1 cellular context compared by ENCODE assay signal in the genomic region with DNA sequence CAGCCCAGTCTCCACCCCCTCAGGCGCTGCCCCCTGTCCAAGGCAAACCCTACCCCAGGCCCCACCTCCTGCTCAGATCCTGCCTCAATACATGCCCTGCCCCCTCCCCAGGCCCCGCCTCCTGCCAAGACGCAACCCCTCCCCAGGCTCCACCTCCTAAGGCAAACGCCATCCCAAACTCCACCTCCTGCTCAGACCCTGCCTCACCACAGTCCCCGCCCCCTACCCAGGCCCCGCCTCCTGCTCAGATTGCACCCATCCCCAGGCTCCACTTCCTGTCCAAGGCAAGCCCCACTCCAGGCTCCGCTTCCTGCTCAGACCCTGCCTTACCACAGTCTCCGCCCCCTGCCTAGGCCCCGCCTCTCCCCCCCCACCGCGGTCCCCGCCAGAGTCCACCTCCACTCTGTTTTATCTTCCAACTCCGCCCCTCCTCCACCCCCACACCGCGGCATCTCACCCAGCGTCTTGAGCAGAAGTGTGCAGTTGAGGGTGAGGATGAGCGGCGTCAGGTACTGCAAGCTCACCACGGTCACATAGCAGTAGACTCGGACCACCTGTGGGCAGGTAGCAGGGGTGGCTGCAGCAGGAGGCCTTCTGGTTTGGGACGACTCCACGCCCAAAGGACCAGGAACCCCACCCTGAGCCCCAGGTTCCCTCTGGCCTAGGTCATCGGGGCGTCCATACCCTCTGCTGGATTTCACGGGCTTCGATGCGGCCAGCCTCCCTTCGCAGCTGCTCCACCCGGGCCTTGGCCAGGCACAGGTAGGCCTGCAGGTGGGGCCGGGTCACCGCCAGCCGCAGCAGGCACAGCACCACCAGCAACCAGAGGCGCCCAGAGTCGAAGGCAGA.
TF ChIP-seq lines count a peak whose summit lies in the region.

No MANE protein-coding gene starts in this region.

TF ChIP-seq in K562, 482 proteins besides CTCF, POLR2A, EP300 and RAD21 (continued from another document and continues in another):
- TF ChIP-seq, protein P1, sequence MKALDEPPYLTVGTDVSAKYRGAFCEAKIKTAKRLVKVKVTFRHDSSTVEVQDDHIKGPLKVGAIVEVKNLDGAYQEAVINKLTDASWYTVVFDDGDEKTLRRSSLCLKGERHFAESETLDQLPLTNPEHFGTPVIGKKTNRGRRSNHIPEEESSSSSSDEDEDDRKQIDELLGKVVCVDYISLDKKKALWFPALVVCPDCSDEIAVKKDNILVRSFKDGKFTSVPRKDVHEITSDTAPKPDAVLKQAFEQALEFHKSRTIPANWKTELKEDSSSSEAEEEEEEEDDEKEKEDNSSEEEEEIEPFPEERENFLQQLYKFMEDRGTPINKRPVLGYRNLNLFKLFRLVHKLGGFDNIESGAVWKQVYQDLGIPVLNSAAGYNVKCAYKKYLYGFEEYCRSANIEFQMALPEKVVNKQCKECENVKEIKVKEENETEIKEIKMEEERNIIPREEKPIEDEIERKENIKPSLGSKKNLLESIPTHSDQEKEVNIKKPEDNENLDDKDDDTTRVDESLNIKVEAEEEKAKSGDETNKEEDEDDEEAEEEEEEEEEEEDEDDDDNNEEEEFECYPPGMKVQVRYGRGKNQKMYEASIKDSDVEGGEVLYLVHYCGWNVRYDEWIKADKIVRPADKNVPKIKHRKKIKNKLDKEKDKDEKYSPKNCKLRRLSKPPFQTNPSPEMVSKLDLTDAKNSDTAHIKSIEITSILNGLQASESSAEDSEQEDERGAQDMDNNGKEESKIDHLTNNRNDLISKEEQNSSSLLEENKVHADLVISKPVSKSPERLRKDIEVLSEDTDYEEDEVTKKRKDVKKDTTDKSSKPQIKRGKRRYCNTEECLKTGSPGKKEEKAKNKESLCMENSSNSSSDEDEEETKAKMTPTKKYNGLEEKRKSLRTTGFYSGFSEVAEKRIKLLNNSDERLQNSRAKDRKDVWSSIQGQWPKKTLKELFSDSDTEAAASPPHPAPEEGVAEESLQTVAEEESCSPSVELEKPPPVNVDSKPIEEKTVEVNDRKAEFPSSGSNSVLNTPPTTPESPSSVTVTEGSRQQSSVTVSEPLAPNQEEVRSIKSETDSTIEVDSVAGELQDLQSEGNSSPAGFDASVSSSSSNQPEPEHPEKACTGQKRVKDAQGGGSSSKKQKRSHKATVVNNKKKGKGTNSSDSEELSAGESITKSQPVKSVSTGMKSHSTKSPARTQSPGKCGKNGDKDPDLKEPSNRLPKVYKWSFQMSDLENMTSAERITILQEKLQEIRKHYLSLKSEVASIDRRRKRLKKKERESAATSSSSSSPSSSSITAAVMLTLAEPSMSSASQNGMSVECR (CRISPR knock-in tag; IDR thresholded peaks at IDR 0.05), result no peak
- TF ChIP-seq PHTF2 (CRISPR knock-in tag; IDR thresholded peaks at IDR 0.05) (no peak), L3MBTL2 (IDR thresholded peaks at IDR 0.05) (0 out of 2 replicates have a peak, but pooled peaks have one; percentile 39), NFRKB (IDR thresholded peaks at IDR 0.05; ENCODE audit: low read depth) (no peak), ELF4 (CRISPR knock-in tag; IDR thresholded peaks at IDR 0.05) (0 out of 2 replicates have a peak, but pooled peaks have one; percentile 46), CSDE1 (IDR thresholded peaks at IDR 0.05) (no peak), CBFA2T2 (conservative IDR thresholded peaks at IDR 0.05) (no peak), ZNF143 (CRISPR knock-in tag; IDR thresholded peaks at IDR 0.05) (no peak), MEF2A (IDR thresholded peaks at IDR 0.05; ENCODE audit: control insufficient read depth, low read depth, low read length) (no peak), HEY1 (CRISPR knock-in tag; IDR thresholded peaks at IDR 0.05; ENCODE audit: borderline replicate concordance) (no peak), IRF2 (CRISPR knock-in tag; IDR thresholded peaks at IDR 0.05) (no peak), SRSF1 (IDR thresholded peaks at IDR 0.05; ENCODE audit: low read depth, low read length) (no peak), STAT5B (CRISPR knock-in tag; IDR thresholded peaks at IDR 0.05) (no peak), CBX2 (IDR thresholded peaks at IDR 0.05; ENCODE audit: insufficient read depth, low read length, poor library complexity, severe bottlenecking) (no peak), KDM5B (IDR thresholded peaks at IDR 0.05; ENCODE audit: insufficient replicate concordance, low read depth, low read length) (peak; percentile 53), SIN3B (IDR thresholded peaks at IDR 0.05; ENCODE audit: low read depth) (no peak), ZNF780A (CRISPR knock-in tag; IDR thresholded peaks at IDR 0.05) (no peak), CBFB (CRISPR knock-in tag; IDR thresholded peaks at IDR 0.05) (no peak), GATAD2A (IDR thresholded peaks at IDR 0.05) (no peak), ZNF324 (CRISPR knock-in tag; IDR thresholded peaks at IDR 0.05) (no peak), HCFC1 (IDR thresholded peaks at IDR 0.05; ENCODE audit: low read depth, low read length) (no peak), GATAD2B (IDR thresholded peaks at IDR 0.05; ENCODE audit: borderline replicate concordance) (no peak), RBBP5 (IDR thresholded peaks at IDR 0.05; ENCODE audit: borderline replicate concordance, insufficient read depth, low read length, poor library complexity, severe bottlenecking) (peak; percentile 13), POLR2H (tag; IDR thresholded peaks at IDR 0.05; ENCODE audit: low read depth) (no peak)
- TF ChIP-seq, protein P2, sequence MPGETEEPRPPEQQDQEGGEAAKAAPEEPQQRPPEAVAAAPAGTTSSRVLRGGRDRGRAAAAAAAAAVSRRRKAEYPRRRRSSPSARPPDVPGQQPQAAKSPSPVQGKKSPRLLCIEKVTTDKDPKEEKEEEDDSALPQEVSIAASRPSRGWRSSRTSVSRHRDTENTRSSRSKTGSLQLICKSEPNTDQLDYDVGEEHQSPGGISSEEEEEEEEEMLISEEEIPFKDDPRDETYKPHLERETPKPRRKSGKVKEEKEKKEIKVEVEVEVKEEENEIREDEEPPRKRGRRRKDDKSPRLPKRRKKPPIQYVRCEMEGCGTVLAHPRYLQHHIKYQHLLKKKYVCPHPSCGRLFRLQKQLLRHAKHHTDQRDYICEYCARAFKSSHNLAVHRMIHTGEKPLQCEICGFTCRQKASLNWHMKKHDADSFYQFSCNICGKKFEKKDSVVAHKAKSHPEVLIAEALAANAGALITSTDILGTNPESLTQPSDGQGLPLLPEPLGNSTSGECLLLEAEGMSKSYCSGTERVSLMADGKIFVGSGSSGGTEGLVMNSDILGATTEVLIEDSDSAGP (CRISPR knock-in tag; IDR thresholded peaks at IDR 0.05), result no peak
- TF ChIP-seq, protein P3, sequence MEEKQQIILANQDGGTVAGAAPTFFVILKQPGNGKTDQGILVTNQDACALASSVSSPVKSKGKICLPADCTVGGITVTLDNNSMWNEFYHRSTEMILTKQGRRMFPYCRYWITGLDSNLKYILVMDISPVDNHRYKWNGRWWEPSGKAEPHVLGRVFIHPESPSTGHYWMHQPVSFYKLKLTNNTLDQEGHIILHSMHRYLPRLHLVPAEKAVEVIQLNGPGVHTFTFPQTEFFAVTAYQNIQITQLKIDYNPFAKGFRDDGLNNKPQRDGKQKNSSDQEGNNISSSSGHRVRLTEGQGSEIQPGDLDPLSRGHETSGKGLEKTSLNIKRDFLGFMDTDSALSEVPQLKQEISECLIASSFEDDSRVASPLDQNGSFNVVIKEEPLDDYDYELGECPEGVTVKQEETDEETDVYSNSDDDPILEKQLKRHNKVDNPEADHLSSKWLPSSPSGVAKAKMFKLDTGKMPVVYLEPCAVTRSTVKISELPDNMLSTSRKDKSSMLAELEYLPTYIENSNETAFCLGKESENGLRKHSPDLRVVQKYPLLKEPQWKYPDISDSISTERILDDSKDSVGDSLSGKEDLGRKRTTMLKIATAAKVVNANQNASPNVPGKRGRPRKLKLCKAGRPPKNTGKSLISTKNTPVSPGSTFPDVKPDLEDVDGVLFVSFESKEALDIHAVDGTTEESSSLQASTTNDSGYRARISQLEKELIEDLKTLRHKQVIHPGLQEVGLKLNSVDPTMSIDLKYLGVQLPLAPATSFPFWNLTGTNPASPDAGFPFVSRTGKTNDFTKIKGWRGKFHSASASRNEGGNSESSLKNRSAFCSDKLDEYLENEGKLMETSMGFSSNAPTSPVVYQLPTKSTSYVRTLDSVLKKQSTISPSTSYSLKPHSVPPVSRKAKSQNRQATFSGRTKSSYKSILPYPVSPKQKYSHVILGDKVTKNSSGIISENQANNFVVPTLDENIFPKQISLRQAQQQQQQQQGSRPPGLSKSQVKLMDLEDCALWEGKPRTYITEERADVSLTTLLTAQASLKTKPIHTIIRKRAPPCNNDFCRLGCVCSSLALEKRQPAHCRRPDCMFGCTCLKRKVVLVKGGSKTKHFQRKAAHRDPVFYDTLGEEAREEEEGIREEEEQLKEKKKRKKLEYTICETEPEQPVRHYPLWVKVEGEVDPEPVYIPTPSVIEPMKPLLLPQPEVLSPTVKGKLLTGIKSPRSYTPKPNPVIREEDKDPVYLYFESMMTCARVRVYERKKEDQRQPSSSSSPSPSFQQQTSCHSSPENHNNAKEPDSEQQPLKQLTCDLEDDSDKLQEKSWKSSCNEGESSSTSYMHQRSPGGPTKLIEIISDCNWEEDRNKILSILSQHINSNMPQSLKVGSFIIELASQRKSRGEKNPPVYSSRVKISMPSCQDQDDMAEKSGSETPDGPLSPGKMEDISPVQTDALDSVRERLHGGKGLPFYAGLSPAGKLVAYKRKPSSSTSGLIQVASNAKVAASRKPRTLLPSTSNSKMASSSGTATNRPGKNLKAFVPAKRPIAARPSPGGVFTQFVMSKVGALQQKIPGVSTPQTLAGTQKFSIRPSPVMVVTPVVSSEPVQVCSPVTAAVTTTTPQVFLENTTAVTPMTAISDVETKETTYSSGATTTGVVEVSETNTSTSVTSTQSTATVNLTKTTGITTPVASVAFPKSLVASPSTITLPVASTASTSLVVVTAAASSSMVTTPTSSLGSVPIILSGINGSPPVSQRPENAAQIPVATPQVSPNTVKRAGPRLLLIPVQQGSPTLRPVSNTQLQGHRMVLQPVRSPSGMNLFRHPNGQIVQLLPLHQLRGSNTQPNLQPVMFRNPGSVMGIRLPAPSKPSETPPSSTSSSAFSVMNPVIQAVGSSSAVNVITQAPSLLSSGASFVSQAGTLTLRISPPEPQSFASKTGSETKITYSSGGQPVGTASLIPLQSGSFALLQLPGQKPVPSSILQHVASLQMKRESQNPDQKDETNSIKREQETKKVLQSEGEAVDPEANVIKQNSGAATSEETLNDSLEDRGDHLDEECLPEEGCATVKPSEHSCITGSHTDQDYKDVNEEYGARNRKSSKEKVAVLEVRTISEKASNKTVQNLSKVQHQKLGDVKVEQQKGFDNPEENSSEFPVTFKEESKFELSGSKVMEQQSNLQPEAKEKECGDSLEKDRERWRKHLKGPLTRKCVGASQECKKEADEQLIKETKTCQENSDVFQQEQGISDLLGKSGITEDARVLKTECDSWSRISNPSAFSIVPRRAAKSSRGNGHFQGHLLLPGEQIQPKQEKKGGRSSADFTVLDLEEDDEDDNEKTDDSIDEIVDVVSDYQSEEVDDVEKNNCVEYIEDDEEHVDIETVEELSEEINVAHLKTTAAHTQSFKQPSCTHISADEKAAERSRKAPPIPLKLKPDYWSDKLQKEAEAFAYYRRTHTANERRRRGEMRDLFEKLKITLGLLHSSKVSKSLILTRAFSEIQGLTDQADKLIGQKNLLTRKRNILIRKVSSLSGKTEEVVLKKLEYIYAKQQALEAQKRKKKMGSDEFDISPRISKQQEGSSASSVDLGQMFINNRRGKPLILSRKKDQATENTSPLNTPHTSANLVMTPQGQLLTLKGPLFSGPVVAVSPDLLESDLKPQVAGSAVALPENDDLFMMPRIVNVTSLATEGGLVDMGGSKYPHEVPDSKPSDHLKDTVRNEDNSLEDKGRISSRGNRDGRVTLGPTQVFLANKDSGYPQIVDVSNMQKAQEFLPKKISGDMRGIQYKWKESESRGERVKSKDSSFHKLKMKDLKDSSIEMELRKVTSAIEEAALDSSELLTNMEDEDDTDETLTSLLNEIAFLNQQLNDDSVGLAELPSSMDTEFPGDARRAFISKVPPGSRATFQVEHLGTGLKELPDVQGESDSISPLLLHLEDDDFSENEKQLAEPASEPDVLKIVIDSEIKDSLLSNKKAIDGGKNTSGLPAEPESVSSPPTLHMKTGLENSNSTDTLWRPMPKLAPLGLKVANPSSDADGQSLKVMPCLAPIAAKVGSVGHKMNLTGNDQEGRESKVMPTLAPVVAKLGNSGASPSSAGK (IDR thresholded peaks at IDR 0.05), result no peak
- TF ChIP-seq, protein P4, sequence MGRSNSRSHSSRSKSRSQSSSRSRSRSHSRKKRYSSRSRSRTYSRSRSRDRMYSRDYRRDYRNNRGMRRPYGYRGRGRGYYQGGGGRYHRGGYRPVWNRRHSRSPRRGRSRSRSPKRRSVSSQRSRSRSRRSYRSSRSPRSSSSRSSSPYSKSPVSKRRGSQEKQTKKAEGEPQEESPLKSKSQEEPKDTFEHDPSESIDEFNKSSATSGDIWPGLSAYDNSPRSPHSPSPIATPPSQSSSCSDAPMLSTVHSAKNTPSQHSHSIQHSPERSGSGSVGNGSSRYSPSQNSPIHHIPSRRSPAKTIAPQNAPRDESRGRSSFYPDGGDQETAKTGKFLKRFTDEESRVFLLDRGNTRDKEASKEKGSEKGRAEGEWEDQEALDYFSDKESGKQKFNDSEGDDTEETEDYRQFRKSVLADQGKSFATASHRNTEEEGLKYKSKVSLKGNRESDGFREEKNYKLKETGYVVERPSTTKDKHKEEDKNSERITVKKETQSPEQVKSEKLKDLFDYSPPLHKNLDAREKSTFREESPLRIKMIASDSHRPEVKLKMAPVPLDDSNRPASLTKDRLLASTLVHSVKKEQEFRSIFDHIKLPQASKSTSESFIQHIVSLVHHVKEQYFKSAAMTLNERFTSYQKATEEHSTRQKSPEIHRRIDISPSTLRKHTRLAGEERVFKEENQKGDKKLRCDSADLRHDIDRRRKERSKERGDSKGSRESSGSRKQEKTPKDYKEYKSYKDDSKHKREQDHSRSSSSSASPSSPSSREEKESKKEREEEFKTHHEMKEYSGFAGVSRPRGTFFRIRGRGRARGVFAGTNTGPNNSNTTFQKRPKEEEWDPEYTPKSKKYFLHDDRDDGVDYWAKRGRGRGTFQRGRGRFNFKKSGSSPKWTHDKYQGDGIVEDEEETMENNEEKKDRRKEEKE (IDR thresholded peaks at IDR 0.05; ENCODE audit: borderline replicate concordance in 1 of 2, control insufficient read depth in 1 of 2, low read depth in 2 of 2, low read length in 1 of 2), result no peak
- TF ChIP-seq, protein P5, sequence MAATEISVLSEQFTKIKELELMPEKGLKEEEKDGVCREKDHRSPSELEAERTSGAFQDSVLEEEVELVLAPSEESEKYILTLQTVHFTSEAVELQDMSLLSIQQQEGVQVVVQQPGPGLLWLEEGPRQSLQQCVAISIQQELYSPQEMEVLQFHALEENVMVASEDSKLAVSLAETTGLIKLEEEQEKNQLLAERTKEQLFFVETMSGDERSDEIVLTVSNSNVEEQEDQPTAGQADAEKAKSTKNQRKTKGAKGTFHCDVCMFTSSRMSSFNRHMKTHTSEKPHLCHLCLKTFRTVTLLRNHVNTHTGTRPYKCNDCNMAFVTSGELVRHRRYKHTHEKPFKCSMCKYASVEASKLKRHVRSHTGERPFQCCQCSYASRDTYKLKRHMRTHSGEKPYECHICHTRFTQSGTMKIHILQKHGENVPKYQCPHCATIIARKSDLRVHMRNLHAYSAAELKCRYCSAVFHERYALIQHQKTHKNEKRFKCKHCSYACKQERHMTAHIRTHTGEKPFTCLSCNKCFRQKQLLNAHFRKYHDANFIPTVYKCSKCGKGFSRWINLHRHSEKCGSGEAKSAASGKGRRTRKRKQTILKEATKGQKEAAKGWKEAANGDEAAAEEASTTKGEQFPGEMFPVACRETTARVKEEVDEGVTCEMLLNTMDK (IDR thresholded peaks at IDR 0.05; ENCODE audit: borderline replicate concordance, insufficient read depth, low read depth, low read length, poor library complexity, severe bottlenecking), result no peak
- TF ChIP-seq, protein P6, sequence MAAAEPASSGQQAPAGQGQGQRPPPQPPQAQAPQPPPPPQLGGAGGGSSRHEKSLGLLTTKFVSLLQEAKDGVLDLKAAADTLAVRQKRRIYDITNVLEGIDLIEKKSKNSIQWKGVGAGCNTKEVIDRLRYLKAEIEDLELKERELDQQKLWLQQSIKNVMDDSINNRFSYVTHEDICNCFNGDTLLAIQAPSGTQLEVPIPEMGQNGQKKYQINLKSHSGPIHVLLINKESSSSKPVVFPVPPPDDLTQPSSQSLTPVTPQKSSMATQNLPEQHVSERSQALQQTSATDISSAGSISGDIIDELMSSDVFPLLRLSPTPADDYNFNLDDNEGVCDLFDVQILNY (CRISPR knock-in tag; IDR thresholded peaks at IDR 0.05), result no peak
